ENCODE assay signal across 31 cellular contexts in the genomic region with DNA sequence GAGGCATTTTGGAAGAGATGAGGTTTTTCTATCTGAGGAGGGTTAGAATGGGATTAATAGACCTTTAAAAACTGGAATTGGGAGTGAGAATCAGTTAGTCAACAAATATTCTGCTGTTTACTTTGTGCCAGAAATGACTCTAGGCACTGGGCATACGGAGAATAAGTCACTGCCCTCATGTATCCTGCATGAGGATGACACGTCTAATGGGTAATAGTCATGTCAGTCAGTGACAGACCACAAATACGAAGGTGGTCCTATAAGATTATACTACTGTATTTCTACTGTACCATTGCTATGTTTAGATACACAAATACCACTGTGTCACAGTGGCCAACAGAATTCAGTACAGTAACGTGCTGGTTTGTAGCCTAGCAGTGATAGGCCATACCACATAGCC. TPM values are rescaled to one million over a fixed set of nuclear protein-coding genes. Genes with fewer than 3 reads are reported as not detected.
A peak's percentile ranks its signal among the peaks of the same experiment; 100 is the strongest.
DNase-seq lines count a peak whose midpoint lies in the region; ATAC-seq, FAIRE-seq and TF ChIP-seq lines count a peak whose summit lies in the region.
"Had no signal": no experiment of that assay in that cellular context is flagged by ENCODE, and none has a peak within 500 bp of the region (broad histone marks: within the 10 kb centered on the region; RNA-seq: fewer than 3 reads in every experiment).

No MANE protein-coding gene starts in this region.

- no peak overlapping the region for H3K4me3 Mint-ChIP-seq in activated T-cell treated with anti-CD3 and anti-CD28 coated beads, Interleukin-2, amount 50 U/mL, for 4 hours
- no peak overlapping the region for H3K4me3 Mint-ChIP-seq in central memory CD8-positive, alpha-beta T cell
- H3K4me3 Mint-ChIP-seq: memory B cell had no signal

- TF ChIP-seq CTCF in psoas muscle (IDR thresholded peaks at IDR 0.05), result no peak

- TF ChIP-seq POLR2A in erythroblast (IDR thresholded peaks at IDR 0.05; ENCODE audit: low read length), result no peak

- H3K27me3 ChIP-seq in psoas muscle (ENCODE audit: insufficient read depth in 3 of 3, low read length in 2 of 3), result no peaks in the 10 kb centered on the region
- H3K27me3 ChIP-seq: brain microvascular endothelial cell, dorsolateral prefrontal cortex, stomach, thyroid gland, uterus had no signal

- no peaks in the 10 kb centered on the region for H3K36me3 ChIP-seq in psoas muscle (ENCODE audit: insufficient read depth in 1 of 2, low read depth in 1 of 2)
- H3K36me3 ChIP-seq: brain microvascular endothelial cell, stomach, thyroid gland, uterus had no signal

- no peak overlapping the region for H3K27ac Mint-ChIP-seq in central memory CD8-positive, alpha-beta T cell (ENCODE audit: low read depth)

- H3K27me3 Mint-ChIP-seq in activated T-cell treated with anti-CD3 and anti-CD28 coated beads, Interleukin-2, amount 50 U/mL, for 4 hours (ENCODE audit: low read depth), result no peaks in the 10 kb centered on the region
- H3K27me3 Mint-ChIP-seq in central memory CD8-positive, alpha-beta T cell, result no peaks in the 10 kb centered on the region
- H3K27me3 Mint-ChIP-seq: CD4-positive, alpha-beta memory T cell; memory B cell had no signal

- peak; percentile 41 for FAIRE-seq in GM18507 (lab: Jason Lieb, UNC)
- FAIRE-seq: A204.1 had no signal

- peaks cover 62% of the 10 kb centered on the region for H3K4me1 Mint-ChIP-seq in activated T-cell treated with anti-CD3 and anti-CD28 coated beads, Interleukin-2, amount 50 U/mL, for 4 hours (ENCODE audit: low read depth)
- peaks cover 58% of the 10 kb centered on the region for H3K4me1 Mint-ChIP-seq in central memory CD8-positive, alpha-beta T cell

- ATAC-seq in activated T-cell treated with anti-CD3 and anti-CD28 coated beads, Interleukin-2, amount 50 U/mL, for 4 hours, result peak; percentile 30 to 58
- peak; percentile 14 for ATAC-seq in central memory CD8-positive, alpha-beta T cell (replicated peaks; ENCODE audit: extremely low read depth, poor library complexity, severe bottlenecking)
- ATAC-seq in psoas muscle, result peak in 3 of 4 donors; percentile 17 to 31 (median 27)
- no peak for ATAC-seq in HG03159 (IDR thresholded peaks at IDR 0.05; ENCODE audit: unreplicated experiment)
- ATAC-seq in GM21737 (IDR thresholded peaks at IDR 0.05; ENCODE audit: unreplicated experiment), result no peak

- H3K4me3 ChIP-seq in psoas muscle, result no peak overlapping the region
- H3K4me3 ChIP-seq: dorsolateral prefrontal cortex, SK-N-MC, stomach, thyroid gland, uterus had no signal

- DNase-seq in activated T-cell treated with anti-CD3 and anti-CD28 coated beads, Interleukin-2, amount 50 U/mL, for 4 hours, result no peak
- DNase-seq in activated T-cell treated with anti-CD3 and anti-CD28 coated beads, Interleukin-2, amount 50 U/mL, for 1 hour, result no peak
- DNase-seq in GM18507 (ENCODE audit: extremely low spot score, insufficient read length, low read depth) (no peak), psoas muscle (no peak), erythroblast (lab: John Stamatoyannopoulos, UW) (no peak)
- DNase-seq in central memory CD8-positive, alpha-beta T cell (ENCODE audit: low spot score in 2 of 2), result no peak
- DNase-seq: activated CD4-positive, CD25-positive, alpha-beta regulatory T cell treated with anti-CD3 and anti-CD28 coated beads, Interleukin-2, amount 50 U/mL, for 72 hours; activated naive CD4-positive, alpha-beta T cell; amniotic stem cell; brain microvascular endothelial cell; CD4-positive, alpha-beta memory T cell; dorsolateral prefrontal cortex; HCEC 1CT; hippocampal formation; Kasumi-1; left cardiac atrium; NCI-H1436; NCI-H2081 treated with DMSO at 0.1 percent for 48 hours; NCI-H2227 treated with DMSO at 0.1 percent for 48 hours; NCI-H526; NK-92 treated with Interleukin-12 subunit alpha and Interleukin-12 subunit beta, amount 100 ng/mL, for 24 hours; stimulated activated CD4-positive, alpha-beta T cell treated with anti-CD3 and anti-CD28 coated beads, Interleukin-1b, Interleukin-23, amount 100 ng/mL, for 48 hours; stomach; T-helper 1 cell; thyroid gland; uterus had no signal

- 63 to 86% (median 70%) methylated on average over 4 of the region's 4 CpGs for WGBS in psoas muscle, 3 donors

- H3K9me3 ChIP-seq in psoas muscle, result no peaks in the 10 kb centered on the region
- H3K9me3 ChIP-seq: stomach, thyroid gland, uterus had no signal

- H3K36me3 Mint-ChIP-seq in activated T-cell treated with anti-CD3 and anti-CD28 coated beads, Interleukin-2, amount 50 U/mL, for 4 hours (ENCODE audit: insufficient read depth), result peaks cover 9% of the 10 kb centered on the region
- peaks cover 4% of the 10 kb centered on the region for H3K36me3 Mint-ChIP-seq in central memory CD8-positive, alpha-beta T cell (ENCODE audit: insufficient read depth)

- peaks cover 68% of the 10 kb centered on the region for H3K4me1 ChIP-seq in psoas muscle
- H3K4me1 ChIP-seq: uterus had no signal

- intact Hi-C loops in psoas muscle (cut with DNase I), result no loop called here

- H3K9me3 Mint-ChIP-seq in activated T-cell treated with anti-CD3 and anti-CD28 coated beads, Interleukin-2, amount 50 U/mL, for 4 hours, result no peaks in the 10 kb centered on the region
- no peaks in the 10 kb centered on the region for H3K9me3 Mint-ChIP-seq in central memory CD8-positive, alpha-beta T cell
- H3K9me3 Mint-ChIP-seq: CD4-positive, alpha-beta memory T cell; memory B cell had no signal

- peak overlapping the region; percentile 2 for H3K27ac ChIP-seq in psoas muscle
- H3K27ac ChIP-seq: brain microvascular endothelial cell, dorsolateral prefrontal cortex, SK-N-MC, stomach, thyroid gland, uterus had no signal

RNA-seq across cellular contexts. Expression of a gene that starts 30.7 kb away (rescaled TPM):
- total RNA-seq in activated T-cell treated with anti-CD3 and anti-CD28 coated beads, Interleukin-2, amount 50 U/mL, for 4 hours, result 10 to 100 TPM; 21.5 to 31.4 (median 30.8) TPM
- 100 to 1,000 TPM; 141 to 166 (median 157) TPM for total RNA-seq in psoas muscle
- polyA plus RNA-seq in psoas muscle, result 10 to 100 TPM; 48.5 to 74.1 (median 58.8) TPM

Comparison
In these comparisons a context has a peak if more than half of its experiments do, and no peak if none do; other contexts are left out.
1. ATAC-seq: peak in activated T-cell treated with anti-CD3 and anti-CD28 coated beads, Interleukin-2, amount 50 U/mL, for 4 hours (2 of 2), central memory CD8-positive, alpha-beta T cell (single experiment) and psoas muscle (3 of 4); none in HG03159 (single experiment) and GM21737 (single experiment).
2. RNA of a gene that starts 30.7 kb away (total RNA-seq): 141 to 166 TPM in psoas muscle; 21.5 to 31.4 TPM in activated T-cell treated with anti-CD3 and anti-CD28 coated beads, Interleukin-2, amount 50 U/mL, for 4 hours; every median in the first group is over 4 times any median in the second.